In genomic region chr1:15626269-15626668, GRCh38 we compare ENCODE assay signal across 1 cellular context.
TF ChIP-seq lines count a peak whose summit lies in the region.

No MANE protein-coding gene starts in this region.

TF ChIP-seq in GM23338, 12 proteins besides CTCF, POLR2A, EP300 and RAD21:
- TF ChIP-seq ZNF462 (CRISPR knock-in tag; IDR thresholded peaks at IDR 0.05) (no peak), ZNF331 (CRISPR knock-in tag; IDR thresholded peaks at IDR 0.05; ENCODE audit: low read depth) (no peak), EZH2phosphoT487 (IDR thresholded peaks at IDR 0.05; ENCODE audit: unreplicated experiment) (no peak), EZH2 (IDR thresholded peaks at IDR 0.05; ENCODE audit: low read depth, unreplicated experiment) (no peak), JUNB (IDR thresholded peaks at IDR 0.05; ENCODE audit: unreplicated experiment) (no peak), ZNF114 (CRISPR knock-in tag; IDR thresholded peaks at IDR 0.05) (no peak), STAT1 (IDR thresholded peaks at IDR 0.05; ENCODE audit: unreplicated experiment) (no peak), CREB1 (CRISPR knock-in tag; IDR thresholded peaks at IDR 0.05; ENCODE audit: low read depth) (no peak), POLR2AphosphoS5 (IDR thresholded peaks at IDR 0.05; ENCODE audit: low read depth) (no peak), NANOG (IDR thresholded peaks at IDR 0.05; ENCODE audit: borderline replicate concordance) (no peak)
- TF ChIP-seq, protein P1, sequence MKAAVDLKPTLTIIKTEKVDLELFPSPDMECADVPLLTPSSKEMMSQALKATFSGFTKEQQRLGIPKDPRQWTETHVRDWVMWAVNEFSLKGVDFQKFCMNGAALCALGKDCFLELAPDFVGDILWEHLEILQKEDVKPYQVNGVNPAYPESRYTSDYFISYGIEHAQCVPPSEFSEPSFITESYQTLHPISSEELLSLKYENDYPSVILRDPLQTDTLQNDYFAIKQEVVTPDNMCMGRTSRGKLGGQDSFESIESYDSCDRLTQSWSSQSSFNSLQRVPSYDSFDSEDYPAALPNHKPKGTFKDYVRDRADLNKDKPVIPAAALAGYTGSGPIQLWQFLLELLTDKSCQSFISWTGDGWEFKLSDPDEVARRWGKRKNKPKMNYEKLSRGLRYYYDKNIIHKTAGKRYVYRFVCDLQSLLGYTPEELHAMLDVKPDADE (IDR thresholded peaks at IDR 0.05): no peak
- TF ChIP-seq, protein P2, sequence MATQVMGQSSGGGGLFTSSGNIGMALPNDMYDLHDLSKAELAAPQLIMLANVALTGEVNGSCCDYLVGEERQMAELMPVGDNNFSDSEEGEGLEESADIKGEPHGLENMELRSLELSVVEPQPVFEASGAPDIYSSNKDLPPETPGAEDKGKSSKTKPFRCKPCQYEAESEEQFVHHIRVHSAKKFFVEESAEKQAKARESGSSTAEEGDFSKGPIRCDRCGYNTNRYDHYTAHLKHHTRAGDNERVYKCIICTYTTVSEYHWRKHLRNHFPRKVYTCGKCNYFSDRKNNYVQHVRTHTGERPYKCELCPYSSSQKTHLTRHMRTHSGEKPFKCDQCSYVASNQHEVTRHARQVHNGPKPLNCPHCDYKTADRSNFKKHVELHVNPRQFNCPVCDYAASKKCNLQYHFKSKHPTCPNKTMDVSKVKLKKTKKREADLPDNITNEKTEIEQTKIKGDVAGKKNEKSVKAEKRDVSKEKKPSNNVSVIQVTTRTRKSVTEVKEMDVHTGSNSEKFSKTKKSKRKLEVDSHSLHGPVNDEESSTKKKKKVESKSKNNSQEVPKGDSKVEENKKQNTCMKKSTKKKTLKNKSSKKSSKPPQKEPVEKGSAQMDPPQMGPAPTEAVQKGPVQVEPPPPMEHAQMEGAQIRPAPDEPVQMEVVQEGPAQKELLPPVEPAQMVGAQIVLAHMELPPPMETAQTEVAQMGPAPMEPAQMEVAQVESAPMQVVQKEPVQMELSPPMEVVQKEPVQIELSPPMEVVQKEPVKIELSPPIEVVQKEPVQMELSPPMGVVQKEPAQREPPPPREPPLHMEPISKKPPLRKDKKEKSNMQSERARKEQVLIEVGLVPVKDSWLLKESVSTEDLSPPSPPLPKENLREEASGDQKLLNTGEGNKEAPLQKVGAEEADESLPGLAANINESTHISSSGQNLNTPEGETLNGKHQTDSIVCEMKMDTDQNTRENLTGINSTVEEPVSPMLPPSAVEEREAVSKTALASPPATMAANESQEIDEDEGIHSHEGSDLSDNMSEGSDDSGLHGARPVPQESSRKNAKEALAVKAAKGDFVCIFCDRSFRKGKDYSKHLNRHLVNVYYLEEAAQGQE (IDR thresholded peaks at IDR 0.05; ENCODE audit: unreplicated experiment): no peak
